Comparison of ENCODE assay signal across 19 cellular contexts in the genomic region with DNA sequence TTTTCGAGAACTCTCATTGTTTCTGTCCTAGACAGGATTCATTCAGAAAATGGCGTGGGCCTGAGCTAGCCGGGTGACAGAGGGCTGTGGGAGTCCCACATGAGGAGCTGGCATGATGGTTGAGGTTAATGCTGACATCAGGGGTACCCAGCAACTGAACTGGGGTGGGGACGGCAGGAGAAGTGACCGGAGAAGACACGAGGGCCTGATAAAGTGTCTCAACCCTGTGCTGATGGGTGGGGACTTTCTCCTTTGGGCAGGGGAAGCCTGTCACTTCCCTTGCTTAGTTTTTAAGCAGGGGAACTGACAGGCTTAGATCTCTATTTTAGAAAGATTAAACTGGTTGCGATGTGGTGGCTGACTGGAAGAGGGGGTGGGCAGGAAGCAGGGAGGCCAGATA. TPM values are rescaled to one million over a fixed set of nuclear protein-coding genes. Genes with fewer than 3 reads are reported as not detected.
"Had no signal": no experiment of that assay in that cellular context is flagged by ENCODE, and none has a peak within 500 bp of the region (broad histone marks: within the 10 kb centered on the region; RNA-seq: fewer than 3 reads in every experiment).

No MANE protein-coding gene starts in this region.

- H3K27ac Mint-ChIP-seq: activated B cell treated with CpG ODN at 0.5 μM for 24 hours; activated CD4-positive, alpha-beta T cell treated with anti-CD3 and anti-CD28 coated beads, Interleukin-2, amount 10 ng/mL, durations not matched to agents 24 days and 14 days; activated naive CD4-positive, alpha-beta T cell treated with anti-CD3 and anti-CD28 coated beads, Interleukin-2, amount 50 U/mL, for 24 hours; activated T-helper 17 cell treated with anti-CD3 and anti-CD28 coated beads, Interleukin-2, amount 50 U/mL, for 72 hours; effector memory CD8-positive, alpha-beta T cell; natural killer cell had no signal

- H3K4me1 Mint-ChIP-seq: activated naive CD4-positive, alpha-beta T cell treated with anti-CD3 and anti-CD28 coated beads, Interleukin-2, amount 50 U/mL, for 24 hours; activated T-helper 17 cell treated with anti-CD3 and anti-CD28 coated beads, Interleukin-2, amount 50 U/mL, for 72 hours had no signal

- H3K27me3 ChIP-seq: ovary had no signal

- H3K27ac ChIP-seq: ovary, thoracic aorta had no signal

- H3K9me3 Mint-ChIP-seq: activated B cell treated with CpG ODN at 0.5 μM for 24 hours; activated CD4-positive, alpha-beta T cell treated with anti-CD3 and anti-CD28 coated beads, Interleukin-2, amount 10 ng/mL, durations not matched to agents 24 days and 14 days; activated naive CD4-positive, alpha-beta T cell treated with anti-CD3 and anti-CD28 coated beads, Interleukin-2, amount 50 U/mL, for 24 hours; activated T-helper 17 cell treated with anti-CD3 and anti-CD28 coated beads, Interleukin-2, amount 50 U/mL, for 72 hours; effector memory CD8-positive, alpha-beta T cell; natural killer cell had no signal

- H3K4me3 Mint-ChIP-seq: activated B cell treated with CpG ODN at 0.5 μM for 24 hours; activated CD4-positive, alpha-beta T cell treated with anti-CD3 and anti-CD28 coated beads, Interleukin-2, amount 10 ng/mL, durations not matched to agents 24 days and 14 days; activated naive CD4-positive, alpha-beta T cell treated with anti-CD3 and anti-CD28 coated beads, Interleukin-2, amount 50 U/mL, for 24 hours; activated T-helper 17 cell treated with anti-CD3 and anti-CD28 coated beads, Interleukin-2, amount 50 U/mL, for 72 hours; brain; effector memory CD8-positive, alpha-beta T cell; natural killer cell had no signal

- H3K36me3 Mint-ChIP-seq: activated naive CD4-positive, alpha-beta T cell treated with anti-CD3 and anti-CD28 coated beads, Interleukin-2, amount 50 U/mL, for 24 hours; brain; natural killer cell had no signal

- ATAC-seq: activated T-helper 17 cell treated with anti-CD3 and anti-CD28 coated beads, Interleukin-2, amount 50 U/mL, for 72 hours; effector memory CD8-positive, alpha-beta T cell; natural killer cell; stimulated activated naive CD8-positive, alpha-beta T cell treated with anti-CD3 and anti-CD28 coated beads, Interleukin-15, Interleukin-2, amounts not matched to agents 100 U/mL and 50 U/mL, for 24 hours had no signal

- H3K36me3 ChIP-seq: ovary, thoracic aorta had no signal

- H3K4me3 ChIP-seq: ovary, thoracic aorta had no signal

- DNase-seq: activated B cell treated with CpG ODN at 0.5 μM for 24 hours; activated CD4-positive, alpha-beta T cell treated with anti-CD3 and anti-CD28 coated beads, Interleukin-2, amount 10 ng/mL, durations not matched to agents 24 days and 14 days; activated T-cell treated with anti-CD3 and anti-CD28 coated beads for 4 hours; amniotic stem cell; effector memory CD8-positive, alpha-beta T cell; hippocampal formation; natural killer cell; ovary; stimulated activated CD4-positive, alpha-beta T cell treated with anti-CD3 and anti-CD28 coated beads, Interleukin-2, amount 100 ng/mL, for 48 hours; stimulated activated naive CD8-positive, alpha-beta T cell treated with anti-CD3 and anti-CD28 coated beads, Interleukin-15, Interleukin-2, amounts not matched to agents 100 U/mL and 50 U/mL, for 24 hours; T-helper 9 cell had no signal

- H3K9me3 ChIP-seq: ovary, thoracic aorta had no signal

RNA-seq across cellular contexts. Expression of a gene that starts 14.6 kb away (rescaled TPM):
- total RNA-seq: epithelial cell of proximal tubule had no signal

RNA-seq across cellular contexts. Expression of a gene that starts 28.4 kb away (rescaled TPM):
- total RNA-seq: activated CD4-positive, alpha-beta T cell treated with anti-CD3 and anti-CD28 coated beads, Interleukin-2, amount 10 ng/mL, durations not matched to agents 24 days and 14 days; activated CD8-positive, alpha-beta memory T cell treated with anti-CD3 and anti-CD28 coated beads for 36 hours; activated T-helper 17 cell treated with anti-CD3 and anti-CD28 coated beads, Interleukin-2, amount 50 U/mL, for 72 hours had no signal

RNA-seq across cellular contexts. Expression of a gene that starts 39.3 kb away (rescaled TPM):
- total RNA-seq: activated B cell treated with CpG ODN at 0.5 μM for 24 hours; activated CD4-positive, alpha-beta T cell treated with anti-CD3 and anti-CD28 coated beads, Interleukin-2, amount 10 ng/mL, durations not matched to agents 24 days and 14 days; activated CD8-positive, alpha-beta memory T cell treated with anti-CD3 and anti-CD28 coated beads for 36 hours; activated T-helper 17 cell treated with anti-CD3 and anti-CD28 coated beads, Interleukin-2, amount 50 U/mL, for 72 hours; epithelial cell of proximal tubule; lower leg skin; mononuclear cell; natural killer cell; thoracic aorta had no signal
